In the genomic region with DNA sequence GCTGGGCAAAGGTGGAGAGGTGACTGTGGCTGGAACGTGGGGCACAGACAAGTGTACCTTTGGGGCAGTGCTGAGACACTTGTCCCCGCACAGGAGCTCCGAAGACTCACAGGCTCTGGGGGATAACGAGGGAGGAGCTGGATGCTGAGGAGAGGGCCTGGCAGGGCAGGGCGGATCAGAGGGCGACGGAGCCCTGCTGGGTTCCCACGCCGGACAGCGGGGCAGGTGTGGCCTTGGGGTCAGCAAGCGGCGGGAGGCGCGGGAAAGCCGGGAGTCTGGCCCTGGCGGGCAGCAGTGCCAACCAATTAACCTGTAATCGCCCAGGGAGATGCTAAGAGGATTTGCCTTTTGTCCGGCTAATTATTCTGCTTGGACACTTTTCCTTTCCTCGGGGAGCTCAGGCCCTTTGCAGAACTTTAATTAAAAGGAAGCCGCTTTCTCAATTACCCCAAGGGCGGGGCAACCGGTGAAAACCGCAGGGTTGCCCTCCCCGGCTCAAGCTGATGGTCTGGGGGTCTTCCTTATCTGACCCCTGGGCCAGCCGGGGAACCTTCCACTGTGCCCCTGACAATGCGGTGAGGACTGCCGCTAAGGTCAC, we compare ENCODE assay signal across 16 cellular contexts.
DNase-seq lines count a peak whose midpoint lies in the region; ATAC-seq and TF ChIP-seq lines count a peak whose summit lies in the region.
"Had no signal": no experiment of that assay in that cellular context is flagged by ENCODE, and none has a peak within 500 bp of the region (broad histone marks: within the 10 kb centered on the region; RNA-seq: fewer than 3 reads in every experiment).

No MANE protein-coding gene starts in this region.

- H3K4me1 Mint-ChIP-seq in chondrocyte (ENCODE audit: low read depth), result peaks cover 39% of the 10 kb centered on the region
- H3K4me1 Mint-ChIP-seq: CD4-positive, CD25-positive, alpha-beta regulatory T cell had no signal

- H2AK5ac ChIP-seq in mesendoderm (ENCODE audit: low read length), result no peak overlapping the region

- H4K5ac ChIP-seq in mesendoderm (ENCODE audit: low read length), result no peak overlapping the region

- H3K27ac ChIP-seq in right atrium auricular region (peak overlapping the region; percentile 58 to 61), right cardiac atrium (ENCODE audit: low read length) (no peak overlapping the region), mesendoderm (ENCODE audit: low read depth, low read length) (no peak overlapping the region), thoracic aorta (peak overlapping the region; percentile 16 to 25)

- no peaks in the 10 kb centered on the region for H3K9me3 Mint-ChIP-seq in chondrocyte (ENCODE audit: low read depth)
- H3K9me3 Mint-ChIP-seq: CD4-positive, CD25-positive, alpha-beta regulatory T cell had no signal

- ATAC-seq in right cardiac atrium, result no peak
- ATAC-seq in thoracic aorta (ENCODE audit: insufficient number of reproducible peaks, low FRiP score, low read depth), result no peak
- no peak for ATAC-seq in HG02763 (IDR thresholded peaks at IDR 0.05; ENCODE audit: unreplicated experiment)

- no peaks in the 10 kb centered on the region for H3K79me1 ChIP-seq in mesendoderm (ENCODE audit: low read length)

- no peak overlapping the region for H3K4me3 Mint-ChIP-seq in chondrocyte (ENCODE audit: unreplicated experiment)
- H3K4me3 Mint-ChIP-seq: CD4-positive, CD25-positive, alpha-beta regulatory T cell had no signal

- H3K27me3 ChIP-seq in right atrium auricular region, result no peaks in the 10 kb centered on the region
- no peaks in the 10 kb centered on the region for H3K27me3 ChIP-seq in right cardiac atrium (ENCODE audit: control insufficient read depth, insufficient read depth)
- H3K27me3 ChIP-seq in mesendoderm (ENCODE audit: insufficient read depth, low read length, poor library complexity), result no peaks in the 10 kb centered on the region
- H3K27me3 ChIP-seq in thoracic aorta (replicated peaks; ENCODE audit: insufficient read depth), result no peaks in the 10 kb centered on the region

- no peak overlapping the region for H3K4ac ChIP-seq in mesendoderm (ENCODE audit: low read depth, low read length)

- H3K27ac Mint-ChIP-seq in chondrocyte (ENCODE audit: unreplicated experiment), result peak overlapping the region; percentile 96
- H3K27ac Mint-ChIP-seq: CD4-positive, CD25-positive, alpha-beta regulatory T cell had no signal

- no peaks in the 10 kb centered on the region for H3K79me2 ChIP-seq in mesendoderm (ENCODE audit: control insufficient read depth, insufficient read depth, low read length)

- no peak overlapping the region for H3K4me2 ChIP-seq in mesendoderm (ENCODE audit: low read length)

- no peak overlapping the region for H4K8ac ChIP-seq in mesendoderm (ENCODE audit: low read depth, low read length)

- H3K23ac ChIP-seq in mesendoderm (ENCODE audit: low read length), result peak overlapping the region; percentile 89

- 74% methylated on average over 27 of the region's 27 CpGs for WGBS in right cardiac atrium
- WGBS in mesendoderm (ENCODE audit: extremely low coverage, insufficient coverage, low lambda C conversion rate), result no CpG with 5 or more reads among the region's 27 CpGs

- H3K18ac ChIP-seq in mesendoderm (ENCODE audit: low read length), result no peak overlapping the region

- no peak overlapping the region for H3K9ac ChIP-seq in mesendoderm (ENCODE audit: low read length)

- no peaks in the 10 kb centered on the region for H3K9me3 ChIP-seq in right atrium auricular region
- H3K9me3 ChIP-seq in right cardiac atrium (ENCODE audit: control insufficient read depth, low read length), result no peaks in the 10 kb centered on the region
- H3K9me3 ChIP-seq in thoracic aorta, result no peaks in the 10 kb centered on the region
- H3K9me3 ChIP-seq: HAP-1 had no signal

- peak overlapping the region in 1 of 2 donors; percentile 10 for H3K4me3 ChIP-seq in right atrium auricular region
- no peak overlapping the region for H3K4me3 ChIP-seq in right cardiac atrium (ENCODE audit: low read length)
- no peak overlapping the region for H3K4me3 ChIP-seq in mesendoderm (ENCODE audit: low read length)
- H3K4me3 ChIP-seq in thoracic aorta, result peak overlapping the region; percentile 31
- H3K4me3 ChIP-seq: HAP-1 had no signal

- intact Hi-C loops in right cardiac atrium (cut with DNase I), result no loop called here

- H3K36me3 ChIP-seq in right atrium auricular region, result no peaks in the 10 kb centered on the region
- no peaks in the 10 kb centered on the region for H3K36me3 ChIP-seq in mesendoderm (ENCODE audit: control insufficient read depth, insufficient read depth, low read length)
- H3K36me3 ChIP-seq in thoracic aorta, result no peaks in the 10 kb centered on the region
- H3K36me3 ChIP-seq: HAP-1 had no signal

- no peak overlapping the region for H3K56ac ChIP-seq in mesendoderm (ENCODE audit: low read length)

- no peak for TF ChIP-seq CTCF in right atrium auricular region (IDR thresholded peaks at IDR 0.05)
- no peak for TF ChIP-seq CTCF in chondrocyte (IDR thresholded peaks at IDR 0.05)
- TF ChIP-seq CTCF in thoracic aorta (IDR thresholded peaks at IDR 0.05), result no peak

- H3K4me1 ChIP-seq in right atrium auricular region (peaks cover 0 to 24% of the 10 kb centered on the region in 2 donors), right cardiac atrium (ENCODE audit: control insufficient read depth, insufficient read depth, low read length) (no peaks in the 10 kb centered on the region), mesendoderm (ENCODE audit: control insufficient read depth, low read depth, low read length) (no peaks in the 10 kb centered on the region), thoracic aorta (ENCODE audit: control insufficient read depth in 1 of 2, low read depth in 2 of 2) (peaks cover 8 to 31% of the 10 kb centered on the region in 2 donors)
- H3K4me1 ChIP-seq: HAP-1 had no signal

- DNase-seq in right atrium auricular region (ENCODE audit: low spot score) (no peak), right cardiac atrium (no peak), chondrocyte (ENCODE audit: low spot score) (no peak), mesendoderm (no peak), thoracic aorta (ENCODE audit: low spot score) (no peak), NCI-H510A treated with DMSO at 0.1 percent for 48 hours (lab: John Stamatoyannopoulos, UW) (no peak), NCI-H226 (no peak)
- DNase-seq: AML-193; CD4-positive, CD25-positive, alpha-beta regulatory T cell; DMS79 treated with DMSO at 0.1 percent for 48 hours; GDM1; MV-4-11; NCI-H1694 treated with DMSO at 0.1 percent for 48 hours; SIG-M5 had no signal

- no peaks in the 10 kb centered on the region for H3K36me3 Mint-ChIP-seq in chondrocyte (ENCODE audit: low read depth)
- H3K36me3 Mint-ChIP-seq: CD4-positive, CD25-positive, alpha-beta regulatory T cell had no signal

- H2BK15ac ChIP-seq in mesendoderm (replicated peaks; ENCODE audit: low read depth), result no peak overlapping the region

- H2BK120ac ChIP-seq in mesendoderm (ENCODE audit: low read depth, low read length), result no peak overlapping the region

- H2BK5ac ChIP-seq in mesendoderm (ENCODE audit: low read length), result no peak overlapping the region

- H3K27me3 Mint-ChIP-seq in chondrocyte (ENCODE audit: low read depth), result peaks cover 14% of the 10 kb centered on the region

Comparison
In these comparisons a context has a peak if more than half of its experiments do, and no peak if none do; other contexts are left out.
1. H3K27ac ChIP-seq: peak in right atrium auricular region (2 of 2) and thoracic aorta (2 of 2); none in right cardiac atrium (single experiment) and mesendoderm (single experiment).